ENCODE assay signal across 1 cellular context in the genomic region with DNA sequence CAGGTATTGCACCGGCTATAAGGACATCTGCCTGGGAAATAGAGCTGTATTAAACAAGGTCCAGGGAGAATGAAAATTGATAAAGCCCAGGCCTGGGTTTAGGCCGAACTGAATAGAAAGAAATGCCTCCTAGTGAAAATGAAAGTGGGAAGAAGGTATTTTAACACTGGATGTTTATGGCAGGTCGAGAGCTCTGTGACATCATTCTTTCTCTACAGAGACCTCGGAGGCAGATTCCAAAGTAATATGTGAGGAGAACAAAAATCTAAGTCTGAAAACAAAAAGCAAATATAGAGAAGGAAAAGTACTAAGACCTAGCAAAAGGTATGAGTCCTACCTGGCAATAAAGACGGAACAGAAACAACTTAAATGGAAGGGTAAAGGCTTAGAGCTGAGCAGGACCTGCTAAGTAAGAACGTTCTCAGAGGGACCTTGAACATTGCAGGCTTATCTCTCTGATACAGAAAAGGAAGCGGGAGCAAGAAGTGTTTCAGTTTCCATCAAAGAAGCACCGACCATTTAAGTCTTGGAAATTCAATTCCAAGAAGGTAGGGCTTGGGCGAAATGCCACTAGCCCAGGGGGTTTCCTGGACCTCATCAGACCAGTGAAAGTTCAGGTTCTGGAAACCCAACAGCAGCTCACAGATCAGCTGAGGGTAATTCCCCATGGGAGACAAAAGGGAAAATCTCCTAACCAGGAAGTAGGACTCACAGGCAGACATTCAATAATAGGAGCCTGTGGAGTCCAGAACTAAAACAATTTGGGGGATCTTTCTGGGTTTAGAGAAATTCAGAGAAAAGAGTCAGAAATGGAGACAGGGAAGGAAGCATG.
A peak's percentile ranks its signal among the peaks of the same experiment; 100 is the strongest.
TF ChIP-seq lines count a peak whose summit lies in the region.

No MANE protein-coding gene starts in this region.

TF ChIP-seq in K562, 482 proteins besides CTCF, POLR2A, EP300 and RAD21 (continued from another document and continues in another):
- TF ChIP-seq, protein P1, sequence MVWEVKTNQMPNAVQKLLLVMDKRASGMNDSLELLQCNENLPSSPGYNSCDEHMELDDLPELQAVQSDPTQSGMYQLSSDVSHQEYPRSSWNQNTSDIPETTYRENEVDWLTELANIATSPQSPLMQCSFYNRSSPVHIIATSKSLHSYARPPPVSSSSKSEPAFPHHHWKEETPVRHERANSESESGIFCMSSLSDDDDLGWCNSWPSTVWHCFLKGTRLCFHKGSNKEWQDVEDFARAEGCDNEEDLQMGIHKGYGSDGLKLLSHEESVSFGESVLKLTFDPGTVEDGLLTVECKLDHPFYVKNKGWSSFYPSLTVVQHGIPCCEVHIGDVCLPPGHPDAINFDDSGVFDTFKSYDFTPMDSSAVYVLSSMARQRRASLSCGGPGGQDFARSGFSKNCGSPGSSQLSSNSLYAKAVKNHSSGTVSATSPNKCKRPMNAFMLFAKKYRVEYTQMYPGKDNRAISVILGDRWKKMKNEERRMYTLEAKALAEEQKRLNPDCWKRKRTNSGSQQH (CRISPR knock-in tag; IDR thresholded peaks at IDR 0.05): no peak
- TF ChIP-seq ARID1B (IDR thresholded peaks at IDR 0.05) (peak; percentile 86), TEAD4 (IDR thresholded peaks at IDR 0.05; ENCODE audit: low read length) (peak; percentile 74), TEAD4 (CRISPR knock-in tag; IDR thresholded peaks at IDR 0.05; ENCODE audit: borderline replicate concordance) (no peak), ZNF124 (CRISPR knock-in tag; IDR thresholded peaks at IDR 0.05) (no peak), NEUROD1 (IDR thresholded peaks at IDR 0.05; ENCODE audit: borderline replicate concordance, low read depth, low read length, partially characterized antibody) (no peak), SPI1 (IDR thresholded peaks at IDR 0.05; ENCODE audit: borderline replicate concordance, low read depth, low read length) (0 out of 2 replicates have a peak, but pooled peaks have one; percentile 9), ZBED1 (IDR thresholded peaks at IDR 0.05) (no peak), KDM4B (IDR thresholded peaks at IDR 0.05; ENCODE audit: borderline replicate concordance in 2 of 2, low read depth in 1 of 2) (no peak), NCOR1 (IDR thresholded peaks at IDR 0.05) (no peak; the same call in 1 of the 2 replicates), ZNF57 (CRISPR knock-in tag; IDR thresholded peaks at IDR 0.05) (no peak), CBFA2T3 (IDR thresholded peaks at IDR 0.05) (peak; percentile 58; the same call in 1 of the 2 replicates), DMBX1 (CRISPR knock-in tag; IDR thresholded peaks at IDR 0.05; ENCODE audit: borderline replicate concordance) (no peak; the same call in 1 of the 2 replicates), ZNF41 (CRISPR knock-in tag; conservative IDR thresholded peaks at IDR 0.05) (no peak), TAF9B (IDR thresholded peaks at IDR 0.05; ENCODE audit: partially characterized antibody) (no peak), CAMTA2 (CRISPR knock-in tag; conservative IDR thresholded peaks at IDR 0.05) (no peak), SRSF3 (IDR thresholded peaks at IDR 0.05; ENCODE audit: insufficient read depth, low read length) (no peak), L3MBTL2 (IDR thresholded peaks at IDR 0.05) (0 out of 2 replicates have a peak, but pooled peaks have one; percentile 19), CHD2 (IDR thresholded peaks at IDR 0.05; ENCODE audit: low read depth, low read length) (no peak), CBFA2T2 (conservative IDR thresholded peaks at IDR 0.05) (peak; percentile 13; the same call in 1 of the 2 replicates), ZNF766 (CRISPR knock-in tag; conservative IDR thresholded peaks at IDR 0.05) (0 out of 2 replicates have a peak, but pooled peaks have one; percentile 37), ARHGAP35 (IDR thresholded peaks at IDR 0.05; ENCODE audit: partially characterized antibody) (no peak), STAT5A (IDR thresholded peaks at IDR 0.05; ENCODE audit: borderline replicate concordance, low read length) (peak; percentile 27; the same call in 1 of the 2 replicates), HIVEP1 (CRISPR knock-in tag; IDR thresholded peaks at IDR 0.05) (no peak)
- TF ChIP-seq, protein P2, sequence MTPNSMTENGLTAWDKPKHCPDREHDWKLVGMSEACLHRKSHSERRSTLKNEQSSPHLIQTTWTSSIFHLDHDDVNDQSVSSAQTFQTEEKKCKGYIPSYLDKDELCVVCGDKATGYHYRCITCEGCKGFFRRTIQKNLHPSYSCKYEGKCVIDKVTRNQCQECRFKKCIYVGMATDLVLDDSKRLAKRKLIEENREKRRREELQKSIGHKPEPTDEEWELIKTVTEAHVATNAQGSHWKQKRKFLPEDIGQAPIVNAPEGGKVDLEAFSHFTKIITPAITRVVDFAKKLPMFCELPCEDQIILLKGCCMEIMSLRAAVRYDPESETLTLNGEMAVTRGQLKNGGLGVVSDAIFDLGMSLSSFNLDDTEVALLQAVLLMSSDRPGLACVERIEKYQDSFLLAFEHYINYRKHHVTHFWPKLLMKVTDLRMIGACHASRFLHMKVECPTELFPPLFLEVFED (CRISPR knock-in tag; conservative IDR thresholded peaks at IDR 0.05): no peak
- TF ChIP-seq, protein P3, sequence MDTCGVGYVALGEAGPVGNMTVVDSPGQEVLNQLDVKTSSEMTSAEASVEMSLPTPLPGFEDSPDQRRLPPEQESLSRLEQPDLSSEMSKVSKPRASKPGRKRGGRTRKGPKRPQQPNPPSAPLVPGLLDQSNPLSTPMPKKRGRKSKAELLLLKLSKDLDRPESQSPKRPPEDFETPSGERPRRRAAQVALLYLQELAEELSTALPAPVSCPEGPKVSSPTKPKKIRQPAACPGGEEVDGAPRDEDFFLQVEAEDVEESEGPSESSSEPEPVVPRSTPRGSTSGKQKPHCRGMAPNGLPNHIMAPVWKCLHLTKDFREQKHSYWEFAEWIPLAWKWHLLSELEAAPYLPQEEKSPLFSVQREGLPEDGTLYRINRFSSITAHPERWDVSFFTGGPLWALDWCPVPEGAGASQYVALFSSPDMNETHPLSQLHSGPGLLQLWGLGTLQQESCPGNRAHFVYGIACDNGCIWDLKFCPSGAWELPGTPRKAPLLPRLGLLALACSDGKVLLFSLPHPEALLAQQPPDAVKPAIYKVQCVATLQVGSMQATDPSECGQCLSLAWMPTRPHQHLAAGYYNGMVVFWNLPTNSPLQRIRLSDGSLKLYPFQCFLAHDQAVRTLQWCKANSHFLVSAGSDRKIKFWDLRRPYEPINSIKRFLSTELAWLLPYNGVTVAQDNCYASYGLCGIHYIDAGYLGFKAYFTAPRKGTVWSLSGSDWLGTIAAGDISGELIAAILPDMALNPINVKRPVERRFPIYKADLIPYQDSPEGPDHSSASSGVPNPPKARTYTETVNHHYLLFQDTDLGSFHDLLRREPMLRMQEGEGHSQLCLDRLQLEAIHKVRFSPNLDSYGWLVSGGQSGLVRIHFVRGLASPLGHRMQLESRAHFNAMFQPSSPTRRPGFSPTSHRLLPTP (IDR thresholded peaks at IDR 0.05; ENCODE audit: borderline replicate concordance, extremely low read depth, insufficient read length): no peak
- TF ChIP-seq, protein P4, sequence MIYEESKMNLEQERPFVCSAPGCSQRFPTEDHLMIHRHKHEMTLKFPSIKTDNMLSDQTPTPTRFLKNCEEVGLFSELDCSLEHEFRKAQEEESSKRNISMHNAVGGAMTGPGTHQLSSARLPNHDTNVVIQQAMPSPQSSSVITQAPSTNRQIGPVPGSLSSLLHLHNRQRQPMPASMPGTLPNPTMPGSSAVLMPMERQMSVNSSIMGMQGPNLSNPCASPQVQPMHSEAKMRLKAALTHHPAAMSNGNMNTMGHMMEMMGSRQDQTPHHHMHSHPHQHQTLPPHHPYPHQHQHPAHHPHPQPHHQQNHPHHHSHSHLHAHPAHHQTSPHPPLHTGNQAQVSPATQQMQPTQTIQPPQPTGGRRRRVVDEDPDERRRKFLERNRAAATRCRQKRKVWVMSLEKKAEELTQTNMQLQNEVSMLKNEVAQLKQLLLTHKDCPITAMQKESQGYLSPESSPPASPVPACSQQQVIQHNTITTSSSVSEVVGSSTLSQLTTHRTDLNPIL (CRISPR knock-in tag; IDR thresholded peaks at IDR 0.05): no peak
- TF ChIP-seq, protein P5, sequence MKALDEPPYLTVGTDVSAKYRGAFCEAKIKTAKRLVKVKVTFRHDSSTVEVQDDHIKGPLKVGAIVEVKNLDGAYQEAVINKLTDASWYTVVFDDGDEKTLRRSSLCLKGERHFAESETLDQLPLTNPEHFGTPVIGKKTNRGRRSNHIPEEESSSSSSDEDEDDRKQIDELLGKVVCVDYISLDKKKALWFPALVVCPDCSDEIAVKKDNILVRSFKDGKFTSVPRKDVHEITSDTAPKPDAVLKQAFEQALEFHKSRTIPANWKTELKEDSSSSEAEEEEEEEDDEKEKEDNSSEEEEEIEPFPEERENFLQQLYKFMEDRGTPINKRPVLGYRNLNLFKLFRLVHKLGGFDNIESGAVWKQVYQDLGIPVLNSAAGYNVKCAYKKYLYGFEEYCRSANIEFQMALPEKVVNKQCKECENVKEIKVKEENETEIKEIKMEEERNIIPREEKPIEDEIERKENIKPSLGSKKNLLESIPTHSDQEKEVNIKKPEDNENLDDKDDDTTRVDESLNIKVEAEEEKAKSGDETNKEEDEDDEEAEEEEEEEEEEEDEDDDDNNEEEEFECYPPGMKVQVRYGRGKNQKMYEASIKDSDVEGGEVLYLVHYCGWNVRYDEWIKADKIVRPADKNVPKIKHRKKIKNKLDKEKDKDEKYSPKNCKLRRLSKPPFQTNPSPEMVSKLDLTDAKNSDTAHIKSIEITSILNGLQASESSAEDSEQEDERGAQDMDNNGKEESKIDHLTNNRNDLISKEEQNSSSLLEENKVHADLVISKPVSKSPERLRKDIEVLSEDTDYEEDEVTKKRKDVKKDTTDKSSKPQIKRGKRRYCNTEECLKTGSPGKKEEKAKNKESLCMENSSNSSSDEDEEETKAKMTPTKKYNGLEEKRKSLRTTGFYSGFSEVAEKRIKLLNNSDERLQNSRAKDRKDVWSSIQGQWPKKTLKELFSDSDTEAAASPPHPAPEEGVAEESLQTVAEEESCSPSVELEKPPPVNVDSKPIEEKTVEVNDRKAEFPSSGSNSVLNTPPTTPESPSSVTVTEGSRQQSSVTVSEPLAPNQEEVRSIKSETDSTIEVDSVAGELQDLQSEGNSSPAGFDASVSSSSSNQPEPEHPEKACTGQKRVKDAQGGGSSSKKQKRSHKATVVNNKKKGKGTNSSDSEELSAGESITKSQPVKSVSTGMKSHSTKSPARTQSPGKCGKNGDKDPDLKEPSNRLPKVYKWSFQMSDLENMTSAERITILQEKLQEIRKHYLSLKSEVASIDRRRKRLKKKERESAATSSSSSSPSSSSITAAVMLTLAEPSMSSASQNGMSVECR (CRISPR knock-in tag; IDR thresholded peaks at IDR 0.05): no peak
- TF ChIP-seq, protein P6, sequence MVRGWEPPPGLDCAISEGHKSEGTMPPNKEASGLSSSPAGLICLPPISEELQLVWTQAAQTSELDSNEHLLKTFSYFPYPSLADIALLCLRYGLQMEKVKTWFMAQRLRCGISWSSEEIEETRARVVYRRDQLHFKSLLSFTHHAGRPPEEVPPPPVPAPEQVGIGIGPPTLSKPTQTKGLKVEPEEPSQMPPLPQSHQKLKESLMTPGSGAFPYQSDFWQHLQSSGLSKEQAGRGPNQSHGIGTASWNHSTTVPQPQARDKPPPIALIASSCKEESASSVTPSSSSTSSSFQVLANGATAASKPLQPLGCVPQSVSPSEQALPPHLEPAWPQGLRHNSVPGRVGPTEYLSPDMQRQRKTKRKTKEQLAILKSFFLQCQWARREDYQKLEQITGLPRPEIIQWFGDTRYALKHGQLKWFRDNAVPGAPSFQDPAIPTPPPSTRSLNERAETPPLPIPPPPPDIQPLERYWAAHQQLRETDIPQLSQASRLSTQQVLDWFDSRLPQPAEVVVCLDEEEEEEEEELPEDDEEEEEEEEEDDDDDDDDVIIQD (CRISPR knock-in tag; IDR thresholded peaks at IDR 0.05): no peak
- TF ChIP-seq, protein P7, sequence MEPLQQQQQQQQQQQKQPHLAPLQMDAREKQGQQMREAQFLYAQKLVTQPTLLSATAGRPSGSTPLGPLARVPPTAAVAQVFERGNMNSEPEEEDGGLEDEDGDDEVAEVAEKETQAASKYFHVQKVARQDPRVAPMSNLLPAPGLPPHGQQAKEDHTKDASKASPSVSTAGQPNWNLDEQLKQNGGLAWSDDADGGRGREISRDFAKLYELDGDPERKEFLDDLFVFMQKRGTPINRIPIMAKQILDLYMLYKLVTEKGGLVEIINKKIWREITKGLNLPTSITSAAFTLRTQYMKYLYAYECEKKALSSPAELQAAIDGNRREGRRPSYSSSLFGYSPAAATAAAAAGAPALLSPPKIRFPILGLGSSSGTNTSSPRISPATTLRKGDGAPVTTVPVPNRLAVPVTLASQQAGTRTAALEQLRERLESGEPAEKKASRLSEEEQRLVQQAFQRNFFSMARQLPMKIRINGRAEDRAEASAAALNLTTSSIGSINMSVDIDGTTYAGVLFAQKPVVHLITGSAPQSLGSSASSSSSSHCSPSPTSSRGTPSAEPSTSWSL (CRISPR knock-in tag; IDR thresholded peaks at IDR 0.05; ENCODE audit: borderline replicate concordance): no peak
- TF ChIP-seq, protein P8, sequence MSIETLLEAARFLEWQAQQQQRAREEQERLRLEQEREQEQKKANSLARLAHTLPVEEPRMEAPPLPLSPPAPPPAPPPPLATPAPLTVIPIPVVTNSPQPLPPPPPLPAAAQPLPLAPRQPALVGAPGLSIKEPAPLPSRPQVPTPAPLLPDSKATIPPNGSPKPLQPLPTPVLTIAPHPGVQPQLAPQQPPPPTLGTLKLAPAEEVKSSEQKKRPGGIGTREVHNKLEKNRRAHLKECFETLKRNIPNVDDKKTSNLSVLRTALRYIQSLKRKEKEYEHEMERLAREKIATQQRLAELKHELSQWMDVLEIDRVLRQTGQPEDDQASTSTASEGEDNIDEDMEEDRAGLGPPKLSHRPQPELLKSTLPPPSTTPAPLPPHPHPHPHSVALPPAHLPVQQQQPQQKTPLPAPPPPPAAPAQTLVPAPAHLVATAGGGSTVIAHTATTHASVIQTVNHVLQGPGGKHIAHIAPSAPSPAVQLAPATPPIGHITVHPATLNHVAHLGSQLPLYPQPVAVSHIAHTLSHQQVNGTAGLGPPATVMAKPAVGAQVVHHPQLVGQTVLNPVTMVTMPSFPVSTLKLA (conservative IDR thresholded peaks at IDR 0.05): no peak
